In genomic region chr18:47881752-47882455, GRCh38 we compare ENCODE assay signal across 14 cellular contexts. TPM values are rescaled to one million over a fixed set of nuclear protein-coding genes. Genes with fewer than 3 reads are reported as not detected.
DNase-seq lines count a peak whose midpoint lies in the region; ATAC-seq, FAIRE-seq and TF ChIP-seq lines count a peak whose summit lies in the region.
"Had no signal": no experiment of that assay in that cellular context is flagged by ENCODE, and none has a peak within 500 bp of the region (broad histone marks: within the 10 kb centered on the region; RNA-seq: fewer than 3 reads in every experiment).

No MANE protein-coding gene starts in this region.

- no peak for DNase-seq in GM23338 (ENCODE audit: low spot score)
- peak; percentile 60 for DNase-seq in RCC 7860 (ENCODE audit: low spot score)
- peak; percentile 28 for DNase-seq in fibroblast of peridontal ligament (ENCODE audit: extremely low read depth)
- peak; percentile 97 for DNase-seq in renal cortical epithelial cell (ENCODE audit: low read depth)
- no peak for DNase-seq in GM13977 (ENCODE audit: low spot score)
- DNase-seq in SK-N-DZ (ENCODE audit: low spot score) = no peak
- DNase-seq: activated CD8-positive, alpha-beta memory T cell treated with anti-CD3 and anti-CD28 coated beads, Interleukin-2, amount 50 U/mL, for 48 hours; activated naive CD8-positive, alpha-beta T cell treated with anti-CD3 and anti-CD28 coated beads, Interleukin-2, amount 50 U/mL, for 24 hours; CD4-positive, CD25-positive, alpha-beta regulatory T cell; NCI-H187; NCI-H82; SJCRH30 had no signal

- TF ChIP-seq POLR2A in GM18505 (IDR thresholded peaks at IDR 0.05; ENCODE audit: borderline replicate concordance, extremely low read depth, insufficient read depth, insufficient read length) = no peak

- in situ Hi-C loops in GM13977 (cut with MboI; ENCODE audit: low pct_unique_long_range_greater_than_20kb, low sequenced_read_pairs, unreplicated experiment) = no loop called here

- H3K4me3 Mint-ChIP-seq in GM23338 = no peak overlapping the region
- H3K4me3 Mint-ChIP-seq: activated naive CD8-positive, alpha-beta T cell treated with anti-CD3 and anti-CD28 coated beads, Interleukin-2, amount 50 U/mL, for 24 hours; CD4-positive, CD25-positive, alpha-beta regulatory T cell had no signal

- peaks cover 93% of the 10 kb centered on the region for H3K79me2 ChIP-seq in GM23338 (replicated peaks; ENCODE audit: insufficient read depth)

- no peaks in the 10 kb centered on the region for H3K9me2 ChIP-seq in GM23338 (ENCODE audit: insufficient read depth)

- no peak for TF ChIP-seq CTCF in GM23338 (conservative IDR thresholded peaks at IDR 0.05; ENCODE audit: low read depth in 2 of 2)
- TF ChIP-seq CTCF in GM13977 (IDR thresholded peaks at IDR 0.05; ENCODE audit: extremely low read depth, insufficient read depth, missing control alignments) = no peak

- no peak overlapping the region for H3K27ac ChIP-seq in GM23338 (ENCODE audit: low read depth)
- H3K27ac ChIP-seq: SJCRH30 had no signal

- no peak overlapping the region for H2AFZ ChIP-seq in GM23338

- FAIRE-seq in RCC 7860 (lab: Jason Lieb, UNC) = peak; percentile 74

- H3K4me3 ChIP-seq in GM23338 = no peak overlapping the region
- H3K4me3 ChIP-seq: SJCRH30 had no signal

- H3K27ac Mint-ChIP-seq in GM23338 = peak overlapping the region; percentile 82; the same call in 1 of the 2 replicates
- H3K27ac Mint-ChIP-seq: activated naive CD8-positive, alpha-beta T cell treated with anti-CD3 and anti-CD28 coated beads, Interleukin-2, amount 50 U/mL, for 24 hours; CD4-positive, CD25-positive, alpha-beta regulatory T cell had no signal

- no peaks in the 10 kb centered on the region; the same call in 1 of the 2 replicates for H3K36me3 ChIP-seq in GM23338 (ENCODE audit: insufficient read depth)

- no peaks in the 10 kb centered on the region for H3K4me1 ChIP-seq in GM23338 (ENCODE audit: insufficient read depth)

- no peaks in the 10 kb centered on the region for H3F3A ChIP-seq in GM23338 (replicated peaks; ENCODE audit: low read depth)

- ATAC-seq in GM23338 (no peak), GM18505 (IDR thresholded peaks at IDR 0.05; ENCODE audit: unreplicated experiment) (no peak), HG03139 (IDR thresholded peaks at IDR 0.05; ENCODE audit: unreplicated experiment) (no peak)
- ATAC-seq: activated naive CD8-positive, alpha-beta T cell treated with anti-CD3 and anti-CD28 coated beads, Interleukin-2, amount 50 U/mL, for 24 hours had no signal

- peaks cover 6% of the 10 kb centered on the region for H4K20me1 ChIP-seq in GM23338 (replicated peaks; ENCODE audit: insufficient read depth)

- H3K4me2 ChIP-seq in GM23338 = no peak overlapping the region

- 0 out of 3 replicates have a peak, but pooled peaks cover 2% of the 10 kb centered on the region for H3K4me1 Mint-ChIP-seq in GM23338

- peaks cover 16% of the 10 kb centered on the region; the same call in 2 of the 3 replicates for H3K36me3 Mint-ChIP-seq in GM23338 (ENCODE audit: low read depth)

- H3K27me3 Mint-ChIP-seq in GM23338 (ENCODE audit: insufficient read depth, low read depth, poor library complexity) = peaks cover 5% of the 10 kb centered on the region
- H3K27me3 Mint-ChIP-seq: activated naive CD8-positive, alpha-beta T cell treated with anti-CD3 and anti-CD28 coated beads, Interleukin-2, amount 50 U/mL, for 24 hours; CD4-positive, CD25-positive, alpha-beta regulatory T cell had no signal

- H3K9me3 Mint-ChIP-seq in GM23338 = no peaks in the 10 kb centered on the region
- H3K9me3 Mint-ChIP-seq: activated naive CD8-positive, alpha-beta T cell treated with anti-CD3 and anti-CD28 coated beads, Interleukin-2, amount 50 U/mL, for 24 hours had no signal

- H3K27me3 ChIP-seq in GM23338 (ENCODE audit: insufficient read depth) = no peaks in the 10 kb centered on the region
- H3K27me3 ChIP-seq: SJCRH30 had no signal

TF ChIP-seq in GM23338, 12 proteins besides CTCF, POLR2A, EP300 and RAD21 (continues in another document):
- TF ChIP-seq NANOG (IDR thresholded peaks at IDR 0.05; ENCODE audit: borderline replicate concordance) (no peak), POLR2AphosphoS5 (IDR thresholded peaks at IDR 0.05; ENCODE audit: low read depth) (no peak), ZNF114 (CRISPR knock-in tag; IDR thresholded peaks at IDR 0.05) (no peak), EZH2phosphoT487 (IDR thresholded peaks at IDR 0.05; ENCODE audit: unreplicated experiment) (no peak), EZH2 (IDR thresholded peaks at IDR 0.05; ENCODE audit: low read depth, unreplicated experiment) (no peak), STAT1 (IDR thresholded peaks at IDR 0.05; ENCODE audit: unreplicated experiment) (no peak)
- TF ChIP-seq, protein P1, sequence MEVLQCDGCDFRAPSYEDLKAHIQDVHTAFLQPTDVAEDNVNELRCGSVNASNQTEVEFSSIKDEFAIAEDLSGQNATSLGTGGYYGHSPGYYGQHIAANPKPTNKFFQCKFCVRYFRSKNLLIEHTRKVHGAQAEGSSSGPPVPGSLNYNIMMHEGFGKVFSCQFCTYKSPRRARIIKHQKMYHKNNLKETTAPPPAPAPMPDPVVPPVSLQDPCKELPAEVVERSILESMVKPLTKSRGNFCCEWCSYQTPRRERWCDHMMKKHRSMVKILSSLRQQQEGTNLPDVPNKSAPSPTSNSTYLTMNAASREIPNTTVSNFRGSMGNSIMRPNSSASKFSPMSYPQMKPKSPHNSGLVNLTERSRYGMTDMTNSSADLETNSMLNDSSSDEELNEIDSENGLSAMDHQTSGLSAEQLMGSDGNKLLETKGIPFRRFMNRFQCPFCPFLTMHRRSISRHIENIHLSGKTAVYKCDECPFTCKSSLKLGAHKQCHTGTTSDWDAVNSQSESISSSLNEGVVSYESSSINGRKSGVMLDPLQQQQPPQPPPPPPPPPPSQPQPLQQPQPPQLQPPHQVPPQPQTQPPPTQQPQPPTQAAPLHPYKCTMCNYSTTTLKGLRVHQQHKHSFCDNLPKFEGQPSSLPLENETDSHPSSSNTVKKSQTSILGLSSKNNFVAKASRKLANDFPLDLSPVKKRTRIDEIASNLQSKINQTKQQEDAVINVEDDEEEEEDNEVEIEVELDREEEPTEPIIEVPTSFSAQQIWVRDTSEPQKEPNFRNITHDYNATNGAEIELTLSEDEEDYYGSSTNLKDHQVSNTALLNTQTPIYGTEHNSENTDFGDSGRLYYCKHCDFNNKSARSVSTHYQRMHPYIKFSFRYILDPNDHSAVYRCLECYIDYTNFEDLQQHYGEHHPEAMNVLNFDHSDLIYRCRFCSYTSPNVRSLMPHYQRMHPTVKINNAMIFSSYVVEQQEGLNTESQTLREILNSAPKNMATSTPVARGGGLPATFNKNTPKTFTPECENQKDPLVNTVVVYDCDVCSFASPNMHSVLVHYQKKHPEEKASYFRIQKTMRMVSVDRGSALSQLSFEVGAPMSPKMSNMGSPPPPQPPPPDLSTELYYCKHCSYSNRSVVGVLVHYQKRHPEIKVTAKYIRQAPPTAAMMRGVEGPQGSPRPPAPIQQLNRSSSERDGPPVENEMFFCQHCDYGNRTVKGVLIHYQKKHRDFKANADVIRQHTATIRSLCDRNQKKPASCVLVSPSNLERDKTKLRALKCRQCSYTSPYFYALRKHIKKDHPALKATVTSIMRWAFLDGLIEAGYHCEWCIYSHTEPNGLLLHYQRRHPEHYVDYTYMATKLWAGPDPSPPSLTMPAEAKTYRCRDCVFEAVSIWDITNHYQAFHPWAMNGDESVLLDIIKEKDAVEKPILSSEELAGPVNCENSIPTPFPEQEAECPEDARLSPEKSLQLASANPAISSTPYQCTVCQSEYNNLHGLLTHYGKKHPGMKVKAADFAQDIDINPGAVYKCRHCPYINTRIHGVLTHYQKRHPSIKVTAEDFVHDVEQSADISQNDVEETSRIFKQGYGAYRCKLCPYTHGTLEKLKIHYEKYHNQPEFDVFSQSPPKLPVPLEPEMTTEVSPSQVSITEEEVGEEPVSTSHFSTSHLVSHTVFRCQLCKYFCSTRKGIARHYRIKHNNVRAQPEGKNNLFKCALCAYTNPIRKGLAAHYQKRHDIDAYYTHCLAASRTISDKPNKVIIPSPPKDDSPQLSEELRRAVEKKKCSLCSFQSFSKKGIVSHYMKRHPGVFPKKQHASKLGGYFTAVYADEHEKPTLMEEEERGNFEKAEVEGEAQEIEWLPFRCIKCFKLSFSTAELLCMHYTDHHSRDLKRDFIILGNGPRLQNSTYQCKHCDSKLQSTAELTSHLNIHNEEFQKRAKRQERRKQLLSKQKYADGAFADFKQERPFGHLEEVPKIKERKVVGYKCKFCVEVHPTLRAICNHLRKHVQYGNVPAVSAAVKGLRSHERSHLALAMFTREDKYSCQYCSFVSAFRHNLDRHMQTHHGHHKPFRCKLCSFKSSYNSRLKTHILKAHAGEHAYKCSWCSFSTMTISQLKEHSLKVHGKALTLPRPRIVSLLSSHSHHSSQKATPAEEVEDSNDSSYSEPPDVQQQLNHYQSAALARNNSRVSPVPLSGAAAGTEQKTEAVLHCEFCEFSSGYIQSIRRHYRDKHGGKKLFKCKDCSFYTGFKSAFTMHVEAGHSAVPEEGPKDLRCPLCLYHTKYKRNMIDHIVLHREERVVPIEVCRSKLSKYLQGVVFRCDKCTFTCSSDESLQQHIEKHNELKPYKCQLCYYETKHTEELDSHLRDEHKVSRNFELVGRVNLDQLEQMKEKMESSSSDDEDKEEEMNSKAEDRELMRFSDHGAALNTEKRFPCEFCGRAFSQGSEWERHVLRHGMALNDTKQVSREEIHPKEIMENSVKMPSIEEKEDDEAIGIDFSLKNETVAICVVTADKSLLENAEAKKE (CRISPR knock-in tag; IDR thresholded peaks at IDR 0.05) = no peak

RNA-seq across cellular contexts. Expression of gene SMAD2, which starts 48.6 kb away (rescaled TPM):
- total RNA-seq in GM23338 (2014; rRNA removed; shearing (Covaris generic)) = 87.1 and 90.7 TPM in 2 replicates
- 28.2 and 30.9 TPM in 2 replicates for polyA plus RNA-seq in GM23338 (2016; fragmentation: Nextera tagmentation; extraction: Ambion mirVana)
- 135 and 254 TPM in 2 replicates for total RNA-seq in renal cortical epithelial cell
- polyA plus RNA-seq in SK-N-DZ (2014; cell fraction: cytosol; rRNA removed) = 31.2 and 34.1 TPM in 2 replicates
- 19.7 and 24.9 TPM in 2 replicates for polyA plus RNA-seq in SK-N-DZ (2014; cell fraction: nucleus; rRNA removed)

Comparison
In these comparisons a context has a peak if more than half of its experiments do, and no peak if none do; other contexts are left out.
1. DNase-seq: peak in RCC 7860 (single experiment), fibroblast of peridontal ligament (single experiment) and renal cortical epithelial cell (single experiment); none in GM23338 (single experiment), GM13977 (single experiment) and SK-N-DZ (single experiment).